Comparison of ENCODE assay signal across 8 cellular contexts in genomic region chr10:92242910-92243671, GRCh38. TPM values are rescaled to one million over a fixed set of nuclear protein-coding genes. Genes with fewer than 3 reads are reported as not detected.
DNase-seq lines count a peak whose midpoint lies in the region; ATAC-seq and TF ChIP-seq lines count a peak whose summit lies in the region.

No MANE protein-coding gene starts in this region.

- in situ Hi-C loops in G401 (cut with HindIII; ENCODE audit: low sequenced_read_pairs) = no loop called here

- intact Hi-C loops in upper lobe of right lung (cut with DNase I) = no loop called here

- peak; percentile 94 for DNase-seq in G401 (ENCODE audit: low spot score)
- peak; percentile 50 for DNase-seq in LoVo (ENCODE audit: low spot score)
- peak; percentile 47 for DNase-seq in SHP77 treated with DMSO at 0.1 percent for 48 hours (lab: John Stamatoyannopoulos, UW)
- DNase-seq in activated naive CD8-positive, alpha-beta T cell treated with anti-CD3 and anti-CD28 coated beads, Interleukin-2, amount 50 U/mL, for 16 hours (ENCODE audit: low read depth, low spot score) = peak; percentile 15
- peak; percentile 43 for DNase-seq in nephron progenitor cell
- DNase-seq in upper lobe of right lung = peak; percentile 70
- no peak for DNase-seq in NCI-H524 treated with DMSO at 0.1 percent for 48 hours (lab: John Stamatoyannopoulos, UW)

- H3K4me3 ChIP-seq in gastroesophageal sphincter (peak overlapping the region; percentile 35), upper lobe of right lung (peak overlapping the region; percentile 29)

- H3K27ac ChIP-seq in gastroesophageal sphincter = peak overlapping the region; percentile 44 to 94 (median 64)
- peak overlapping the region; percentile 43 for H3K27ac ChIP-seq in upper lobe of right lung

- H3K4me1 Mint-ChIP-seq in nephron progenitor cell = peaks cover 37% of the 10 kb centered on the region

- 11 to 16% methylated on average over 8 of the region's 8 CpGs for WGBS in gastroesophageal sphincter (ENCODE audit: low coverage in 1 of 2), 2 donors

- ATAC-seq in gastroesophageal sphincter (no peak), upper lobe of right lung (peak; percentile 80)

- peak overlapping the region; percentile 67 for H3K4me3 Mint-ChIP-seq in nephron progenitor cell

- TF ChIP-seq POLR2A in gastroesophageal sphincter (IDR thresholded peaks at IDR 0.05) = no peak

- H3K27me3 ChIP-seq in gastroesophageal sphincter (no peaks in the 10 kb centered on the region), upper lobe of right lung (no peaks in the 10 kb centered on the region)

- H3K36me3 Mint-ChIP-seq in nephron progenitor cell (ENCODE audit: low read depth) = no peaks in the 10 kb centered on the region

- H3K36me3 ChIP-seq in gastroesophageal sphincter (no peaks in the 10 kb centered on the region), upper lobe of right lung (no peaks in the 10 kb centered on the region)

- H3K4me1 ChIP-seq in gastroesophageal sphincter (peaks cover 0 to 46% (median 3%) of the 10 kb centered on the region in 3 donors), upper lobe of right lung (peaks cover 21% of the 10 kb centered on the region)

- TF ChIP-seq CTCF in gastroesophageal sphincter (IDR thresholded peaks at IDR 0.05) = no peak
- no peak for TF ChIP-seq CTCF in nephron progenitor cell (IDR thresholded peaks at IDR 0.05)
- TF ChIP-seq CTCF in upper lobe of right lung (IDR thresholded peaks at IDR 0.05) = no peak

- TF ChIP-seq EP300 in gastroesophageal sphincter (IDR thresholded peaks at IDR 0.05) = no peak

- peaks cover 47% of the 10 kb centered on the region for H3K27me3 Mint-ChIP-seq in nephron progenitor cell (ENCODE audit: low read depth, poor library complexity)

- H3K9me3 Mint-ChIP-seq in nephron progenitor cell = no peaks in the 10 kb centered on the region

- H3K9me3 ChIP-seq in gastroesophageal sphincter (no peaks in the 10 kb centered on the region), upper lobe of right lung (no peaks in the 10 kb centered on the region)

- H3K27ac Mint-ChIP-seq in nephron progenitor cell = no peak overlapping the region

RNA-seq across cellular contexts. Expression of gene CPEB3, which starts 47.8 kb away (rescaled TPM):
- total RNA-seq in G401 (2014; rRNA removed; shearing (Covaris generic)) = 1.1 and 2.0 TPM in 2 replicates
- total RNA-seq in gastroesophageal sphincter (10 to 100 TPM in 2 of 4 donors, 1 to 10 TPM in 2; 4.7 to 11.8 (median 9.7) TPM), upper lobe of right lung (5.7 TPM)

RNA-seq across cellular contexts. Expression of gene MARCHF5, which starts 47.9 kb away (rescaled TPM):
- 35.1 and 45.1 TPM in 2 replicates for total RNA-seq in G401 (2014; rRNA removed; shearing (Covaris generic))
- total RNA-seq in gastroesophageal sphincter (10 to 100 TPM; 11.5 to 16.0 (median 14.1) TPM), upper lobe of right lung (28.0 TPM)
